ENCODE assay signal across 14 cellular contexts in the genomic region with DNA sequence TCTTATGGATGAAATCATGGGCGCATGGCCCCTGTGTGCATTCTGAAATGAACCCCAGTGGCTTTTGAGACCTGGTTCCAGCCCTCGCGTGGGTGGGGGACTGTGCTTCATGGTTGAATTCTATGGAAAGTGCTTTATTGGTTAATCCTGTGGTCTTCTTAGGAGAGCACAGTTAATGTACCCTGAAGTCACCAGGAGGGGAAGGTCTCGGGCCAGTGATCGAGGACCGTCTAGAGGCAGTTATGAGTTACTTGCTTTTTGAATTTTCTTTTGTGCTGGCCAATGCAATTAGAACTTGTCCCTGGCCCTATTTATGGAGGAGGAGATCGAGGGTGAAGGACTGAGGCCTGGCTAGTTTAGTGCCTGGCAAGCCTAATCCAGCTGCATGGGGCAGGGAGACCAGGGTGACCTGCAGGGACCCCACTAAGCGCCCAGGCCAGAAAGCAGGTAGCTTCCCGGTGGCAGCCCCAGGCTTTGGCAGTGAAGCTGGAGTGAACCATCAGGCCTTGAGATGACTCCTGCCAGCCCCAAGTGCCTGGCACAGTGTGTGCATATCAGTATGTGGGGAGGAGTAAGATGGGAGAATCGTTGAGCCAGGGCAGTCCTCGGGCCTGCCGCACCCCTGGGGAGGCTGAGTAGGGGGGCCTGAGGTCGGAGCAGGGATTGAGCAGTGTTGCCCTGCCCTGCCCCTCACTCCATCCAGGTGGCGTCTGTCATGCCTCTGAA. TPM values are rescaled to one million over a fixed set of nuclear protein-coding genes. Genes with fewer than 3 reads are reported as not detected.
DNase-seq lines count a peak whose midpoint lies in the region; ATAC-seq, FAIRE-seq and TF ChIP-seq lines count a peak whose summit lies in the region.
"Had no signal": no experiment of that assay in that cellular context is flagged by ENCODE, and none has a peak within 500 bp of the region (broad histone marks: within the 10 kb centered on the region; RNA-seq: fewer than 3 reads in every experiment).

No MANE protein-coding gene starts in this region.

- no peaks in the 10 kb centered on the region for H3K36me3 ChIP-seq in gastroesophageal sphincter
- H3K36me3 ChIP-seq: neural progenitor cell had no signal

- TF ChIP-seq EP300 in gastroesophageal sphincter (IDR thresholded peaks at IDR 0.05) = no peak

- ATAC-seq in gastroesophageal sphincter = no peak
- no peak for ATAC-seq in HG03432 (IDR thresholded peaks at IDR 0.05; ENCODE audit: unreplicated experiment)

- TF ChIP-seq POLR2A in gastroesophageal sphincter (IDR thresholded peaks at IDR 0.05) = no peak

- H3K27me3 ChIP-seq in gastroesophageal sphincter = no peaks in the 10 kb centered on the region
- H3K27me3 ChIP-seq: neural progenitor cell had no signal

- WGBS in gastroesophageal sphincter (ENCODE audit: low coverage in 1 of 2), 2 donors = 95 to 100% methylated on average over 1 to 4 of the region's 14 CpGs

- no peak for TF ChIP-seq CTCF in gastroesophageal sphincter (IDR thresholded peaks at IDR 0.05)

- DNase-seq in Caki2 (ENCODE audit: low read depth) (peak; percentile 51), RCC 7860 (ENCODE audit: low spot score) (peak; percentile 23), ecto neural progenitor cell (ENCODE audit: low spot score) (peak; percentile 22), posterior vena cava (ENCODE audit: low spot score) (peak; percentile 67), cortex of kidney (lab: John Stamatoyannopoulos, UW) (no peak)
- DNase-seq in stimulated activated naive CD4-positive, alpha-beta T cell (lab: John Stamatoyannopoulos, UW) = no peak
- DNase-seq: effector CD8-positive, alpha-beta T cell; NCI-H146; SW 1271 had no signal

- intact Hi-C loops in posterior vena cava (cut with DNase I) = no loop called here

- in situ Hi-C loops in Caki2 (cut with HindIII; ENCODE audit: low pct_unique_long_range_greater_than_20kb, low sequenced_read_pairs) = no loop called here

- no peak overlapping the region for H3K27ac ChIP-seq in gastroesophageal sphincter
- H3K27ac ChIP-seq: neural progenitor cell had no signal

- no peaks in the 10 kb centered on the region for H3K9me3 ChIP-seq in gastroesophageal sphincter

- FAIRE-seq in RCC 7860 (lab: Jason Lieb, UNC) = peak; percentile 88

- peaks cover 0 to 17% (median 0%) of the 10 kb centered on the region in 3 donors for H3K4me1 ChIP-seq in gastroesophageal sphincter

- H3K4me3 ChIP-seq in gastroesophageal sphincter = no peak overlapping the region
- H3K4me3 ChIP-seq: lung, neural progenitor cell, skin epidermis had no signal

RNA-seq across cellular contexts. Expression of gene SMOX, which starts 11.3 kb away (rescaled TPM):
- total RNA-seq in Caki2 (2014; rRNA removed; shearing (Covaris generic); ENCODE audit: low replicate concordance) = 39.6 and 48.7 TPM in 2 replicates
- total RNA-seq in posterior vena cava (1 to 10 TPM; 4.3 to 6.8 TPM), gastroesophageal sphincter (1 to 10 TPM; 2.3 to 7.6 (median 6.1) TPM)

Comparison
In these comparisons a context has a peak if more than half of its experiments do, and no peak if none do; other contexts are left out.
1. DNase-seq: peak in Caki2 (single experiment), RCC 7860 (single experiment), ecto neural progenitor cell (single experiment) and posterior vena cava (single experiment); none in cortex of kidney (single experiment) and stimulated activated naive CD4-positive, alpha-beta T cell (0 of 6).